25 cellular contexts compared by ENCODE assay signal in genomic region chr3:75136100-75136897, GRCh38.
DNase-seq lines count a peak whose midpoint lies in the region; ATAC-seq and TF ChIP-seq lines count a peak whose summit lies in the region.
"Had no signal": no experiment of that assay in that cellular context is flagged by ENCODE, and none has a peak within 500 bp of the region (broad histone marks: within the 10 kb centered on the region; RNA-seq: fewer than 3 reads in every experiment).

No MANE protein-coding gene starts in this region.

- no peaks in the 10 kb centered on the region for H3K27me3 Mint-ChIP-seq in nephron progenitor cell (ENCODE audit: low read depth, poor library complexity)
- H3K27me3 Mint-ChIP-seq: activated CD4-positive, alpha-beta memory T cell treated with anti-CD3 and anti-CD28 coated beads for 36 hours; CD4-positive, CD25-positive, alpha-beta regulatory T cell; central memory CD8-positive, alpha-beta T cell; effector memory CD8-positive, alpha-beta T cell had no signal

- no peak overlapping the region for H4K8ac ChIP-seq in neuronal stem cell (ENCODE audit: low read depth, low read length)

- H3K18ac ChIP-seq in neuronal stem cell (ENCODE audit: low read length): no peak overlapping the region

- no peaks in the 10 kb centered on the region for H3K4me1 Mint-ChIP-seq in nephron progenitor cell
- H3K4me1 Mint-ChIP-seq: CD4-positive, CD25-positive, alpha-beta regulatory T cell; central memory CD8-positive, alpha-beta T cell; nephron had no signal

- TF ChIP-seq CTCF in SK-N-SH (IDR thresholded peaks at IDR 0.05) (no peak), nephron progenitor cell (IDR thresholded peaks at IDR 0.05) (no peak)

- H2BK120ac ChIP-seq in neuronal stem cell (ENCODE audit: low read depth, low read length): no peak overlapping the region

- TF ChIP-seq RAD21 in SK-N-SH (IDR thresholded peaks at IDR 0.05; ENCODE audit: low read length): no peak

- H3K4me2 ChIP-seq in SK-N-SH: 0 out of 2 replicates have a peak overlapping the region, but pooled peaks have one; percentile 7
- H3K4me2 ChIP-seq in neuronal stem cell (ENCODE audit: insufficient read depth, low read length, poor library complexity, severe bottlenecking): no peak overlapping the region

- no peak overlapping the region for H3K4me3 Mint-ChIP-seq in nephron progenitor cell
- H3K4me3 Mint-ChIP-seq: activated CD4-positive, alpha-beta memory T cell treated with anti-CD3 and anti-CD28 coated beads for 36 hours; CD4-positive, CD25-positive, alpha-beta regulatory T cell; central memory CD8-positive, alpha-beta T cell; effector memory CD8-positive, alpha-beta T cell; nephron had no signal

- H2BK5ac ChIP-seq in neuronal stem cell (ENCODE audit: low read length): no peak overlapping the region

- H2AK5ac ChIP-seq in neuronal stem cell (ENCODE audit: low read depth, low read length): no peak overlapping the region

- TF ChIP-seq EP300 in SK-N-SH (IDR thresholded peaks at IDR 0.05; ENCODE audit: borderline replicate concordance in 1 of 2, low read depth in 1 of 2, low read length in 1 of 2): no peak

- H3K4ac ChIP-seq in neuronal stem cell (ENCODE audit: low read length): no peak overlapping the region

- no peaks in the 10 kb centered on the region for H4K20me1 ChIP-seq in SK-N-SH (ENCODE audit: insufficient read depth)

- no peaks in the 10 kb centered on the region for H3K79me2 ChIP-seq in SK-N-SH (ENCODE audit: insufficient read depth)

- H2BK12ac ChIP-seq in neuronal stem cell (ENCODE audit: low read length): no peak overlapping the region

- H3K9ac ChIP-seq in SK-N-SH (no peak overlapping the region), neuronal stem cell (ENCODE audit: low read depth, low read length, poor library complexity) (no peak overlapping the region)

- no peaks in the 10 kb centered on the region for H3K36me3 ChIP-seq in SK-N-SH (replicated peaks in 1 of 2; ENCODE audit: control insufficient read depth in 1 of 2, insufficient read depth in 2 of 2, low read length in 1 of 2)
- no peaks in the 10 kb centered on the region for H3K36me3 ChIP-seq in neuronal stem cell (replicated peaks in 1 of 2; ENCODE audit: control insufficient read depth in 2 of 2, insufficient read depth in 2 of 2, low read length in 2 of 2)
- H3K36me3 ChIP-seq: SJCRH30, transverse colon had no signal

- H3K14ac ChIP-seq in neuronal stem cell (ENCODE audit: low read length): no peak overlapping the region

- no peaks in the 10 kb centered on the region for H3K9me3 ChIP-seq in SK-N-SH
- peaks cover 0 to 3% of the 10 kb centered on the region in 2 donors for H3K9me3 ChIP-seq in neuronal stem cell (replicated peaks in 1 of 2; ENCODE audit: control insufficient read depth in 2 of 2, insufficient read depth in 1 of 2, low read depth in 1 of 2, low read length in 2 of 2)
- H3K9me3 ChIP-seq: SJCRH30, transverse colon had no signal

- CTCF ChIA-PET in SK-N-SH (lab: Yijun Ruan, JAX): no interaction called here

- POLR2A ChIA-PET in SK-N-SH (lab: Yijun Ruan, JAX): no interaction called here

- no peak overlapping the region for H2AFZ ChIP-seq in SK-N-SH (ENCODE audit: low read depth)
- no peak overlapping the region for H2AFZ ChIP-seq in neuronal stem cell (ENCODE audit: low read length)

- no peak overlapping the region for H2BK15ac ChIP-seq in neuronal stem cell (ENCODE audit: low read length)

- H3F3A ChIP-seq in SK-N-SH (replicated peaks; ENCODE audit: insufficient read depth): no peaks in the 10 kb centered on the region

- WGBS in SK-N-SH (ENCODE audit: low lambda C conversion rate): 51% methylated on average over 14 of the region's 14 CpGs
- WGBS in neuronal stem cell (ENCODE audit: extremely low coverage in 2 of 2, insufficient read length in 2 of 2, insufficient replicate concordance in 1 of 2), 2 donors: no CpG with 5 or more reads among the region's 14 CpGs

- no peaks in the 10 kb centered on the region for H3K36me3 Mint-ChIP-seq in nephron progenitor cell (ENCODE audit: low read depth)
- H3K36me3 Mint-ChIP-seq: activated CD4-positive, alpha-beta memory T cell treated with anti-CD3 and anti-CD28 coated beads for 36 hours; CD4-positive, CD25-positive, alpha-beta regulatory T cell had no signal

- H3K27ac ChIP-seq in SK-N-SH (ENCODE audit: low read depth in 2 of 2, low read length in 1 of 2): no peak overlapping the region
- H3K27ac ChIP-seq in neuronal stem cell (replicated peaks; ENCODE audit: low read length): no peak overlapping the region
- H3K27ac ChIP-seq: 22Rv1, SJCRH30, transverse colon had no signal

- H3K79me1 ChIP-seq in neuronal stem cell (ENCODE audit: low read depth, low read length): peaks cover 3% of the 10 kb centered on the region

- no peak overlapping the region for H3K27ac Mint-ChIP-seq in nephron progenitor cell
- H3K27ac Mint-ChIP-seq: activated CD4-positive, alpha-beta memory T cell treated with anti-CD3 and anti-CD28 coated beads for 36 hours; CD4-positive, CD25-positive, alpha-beta regulatory T cell; effector memory CD8-positive, alpha-beta T cell; nephron had no signal

- H4K91ac ChIP-seq in neuronal stem cell (ENCODE audit: low read depth, low read length, poor library complexity): no peak overlapping the region

- no peaks in the 10 kb centered on the region for H3K9me2 ChIP-seq in SK-N-SH

- DNase-seq in SK-N-SH: no peak
- peak; percentile 17 for DNase-seq in HuH-7 (ENCODE audit: low spot score)
- DNase-seq in SW480 (ENCODE audit: low spot score): peak; percentile 55
- DNase-seq in neuronal stem cell (ENCODE audit: low spot score): no peak
- no peak for DNase-seq in AG08396 (ENCODE audit: low spot score)
- DNase-seq in nephron progenitor cell: no peak
- no peak for DNase-seq in KG1 (lab: John Stamatoyannopoulos, UW)
- DNase-seq: activated CD4-positive, alpha-beta memory T cell treated with anti-CD3 and anti-CD28 coated beads for 36 hours; activated CD4-positive, alpha-beta T cell treated with anti-CD3 and anti-CD28 coated beads for 1 hour; activated CD8-positive, alpha-beta memory T cell treated with anti-CD3 and anti-CD28 coated beads, Interleukin-2, amount 50 U/mL, for 4 hours; activated naive CD4-positive, alpha-beta T cell treated with Interleukin-2 at 50 U/mL for 16 hours; CD4-positive, CD25-positive, alpha-beta regulatory T cell; DMS 273 treated with DMSO at 0.1 percent for 48 hours; effector memory CD8-positive, alpha-beta T cell; hypothalamus; NCI-H1436 treated with DMSO at 0.1 percent for 48 hours; NCI-H345; SJCRH30; stimulated activated CD4-positive, alpha-beta T cell treated with anti-CD3 and anti-CD28 coated beads, Interleukin-15, amount 100 ng/mL, for 24 hours; stimulated activated CD4-positive, alpha-beta T cell treated with anti-CD3 and anti-CD28 coated beads, Interleukin-4, amount 100 ng/mL, for 4 hours; transverse colon had no signal

- H3K4me1 ChIP-seq in SK-N-SH (ENCODE audit: control insufficient read depth in 1 of 2, insufficient read depth in 2 of 2, low read depth in 1 of 2, low read length in 1 of 2) (no peaks in the 10 kb centered on the region), neuronal stem cell (ENCODE audit: control insufficient read depth in 2 of 2, insufficient read depth in 1 of 2, low read depth in 1 of 2, low read length in 2 of 2) (no peaks in the 10 kb centered on the region)
- H3K4me1 ChIP-seq: SJCRH30, transverse colon had no signal

- no peaks in the 10 kb centered on the region for H3K27me3 ChIP-seq in SK-N-SH (ENCODE audit: insufficient read depth)
- H3K27me3 ChIP-seq in neuronal stem cell (ENCODE audit: control insufficient read depth in 3 of 3, insufficient read depth in 3 of 3, low read depth in 1 of 3, low read length in 3 of 3): no peaks in the 10 kb centered on the region
- H3K27me3 ChIP-seq: SJCRH30, transverse colon had no signal

- no peak overlapping the region for H3K23ac ChIP-seq in neuronal stem cell (ENCODE audit: low read depth, low read length, poor library complexity)

- no peak for ATAC-seq in SK-N-SH treated with all-trans-retinoic acid at 6 μM for 48 hours
- ATAC-seq: effector memory CD8-positive, alpha-beta T cell had no signal

- no peak overlapping the region for H3K4me3 ChIP-seq in SK-N-SH (ENCODE audit: low read depth in 2 of 2, low read length in 1 of 2)
- H3K4me3 ChIP-seq in neuronal stem cell (ENCODE audit: low read length in 2 of 2): no peak overlapping the region
- H3K4me3 ChIP-seq: SJCRH30, transverse colon had no signal

- H3K9me3 Mint-ChIP-seq in nephron progenitor cell: peaks cover 21% of the 10 kb centered on the region

TF ChIP-seq in SK-N-SH, 30 proteins besides CTCF, POLR2A, EP300 and RAD21 (continues in another document):
- TF ChIP-seq RXRA (IDR thresholded peaks at IDR 0.05; ENCODE audit: borderline replicate concordance, low read depth) (no peak), USF1 (IDR thresholded peaks at IDR 0.05; ENCODE audit: borderline replicate concordance, low read depth) (no peak), TAF1 (IDR thresholded peaks at IDR 0.05; ENCODE audit: borderline replicate concordance, low read depth, low read length) (no peak), TCF12 (IDR thresholded peaks at IDR 0.05) (no peak), GATA2 (CRISPR knock-in tag; IDR thresholded peaks at IDR 0.05) (no peak), NRF1 (IDR thresholded peaks at IDR 0.05; ENCODE audit: low read depth, low read length) (no peak), EZH2phosphoT487 (IDR thresholded peaks at IDR 0.05; ENCODE audit: borderline replicate concordance, low read depth) (no peak)

TF ChIP-seq in SK-N-SH treated with all-trans-retinoic acid at 6 μM for 48 hours, 23 proteins besides CTCF, POLR2A, EP300 and RAD21 (continues in another document):
- TF ChIP-seq ZNF70 (CRISPR knock-in tag; IDR thresholded peaks at IDR 0.05) (no peak), ARNTL (CRISPR knock-in tag; IDR thresholded peaks at IDR 0.05; ENCODE audit: borderline replicate concordance, low read depth) (no peak), ZFP3 (CRISPR knock-in tag; IDR thresholded peaks at IDR 0.05) (no peak), TCF4 (CRISPR knock-in tag; IDR thresholded peaks at IDR 0.05; ENCODE audit: borderline replicate concordance) (no peak), BACH2 (CRISPR knock-in tag; IDR thresholded peaks at IDR 0.05; ENCODE audit: borderline replicate concordance) (no peak)
- TF ChIP-seq, protein P1, sequence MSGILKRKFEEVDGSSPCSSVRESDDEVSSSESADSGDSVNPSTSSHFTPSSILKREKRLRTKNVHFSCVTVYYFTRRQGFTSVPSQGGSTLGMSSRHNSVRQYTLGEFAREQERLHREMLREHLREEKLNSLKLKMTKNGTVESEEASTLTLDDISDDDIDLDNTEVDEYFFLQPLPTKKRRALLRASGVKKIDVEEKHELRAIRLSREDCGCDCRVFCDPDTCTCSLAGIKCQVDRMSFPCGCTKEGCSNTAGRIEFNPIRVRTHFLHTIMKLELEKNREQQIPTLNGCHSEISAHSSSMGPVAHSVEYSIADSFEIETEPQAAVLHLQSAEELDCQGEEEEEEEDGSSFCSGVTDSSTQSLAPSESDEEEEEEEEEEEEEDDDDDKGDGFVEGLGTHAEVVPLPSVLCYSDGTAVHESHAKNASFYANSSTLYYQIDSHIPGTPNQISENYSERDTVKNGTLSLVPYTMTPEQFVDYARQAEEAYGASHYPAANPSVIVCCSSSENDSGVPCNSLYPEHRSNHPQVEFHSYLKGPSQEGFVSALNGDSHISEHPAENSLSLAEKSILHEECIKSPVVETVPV (CRISPR knock-in tag; IDR thresholded peaks at IDR 0.05): no peak

Comparison
In these comparisons a context has a peak if more than half of its experiments do, and no peak if none do; other contexts are left out.
1. DNase-seq: peak in HuH-7 (single experiment) and SW480 (single experiment); none in SK-N-SH (single experiment), neuronal stem cell (single experiment), AG08396 (single experiment), nephron progenitor cell (single experiment) and KG1 (single experiment).